In genomic region chr2:212027681-212028628, GRCh38 we compare ENCODE assay signal across 20 cellular contexts.
A peak's percentile ranks its signal among the peaks of the same experiment; 100 is the strongest.
DNase-seq lines count a peak whose midpoint lies in the region; ATAC-seq, FAIRE-seq and TF ChIP-seq lines count a peak whose summit lies in the region.
"Had no signal": no experiment of that assay in that cellular context is flagged by ENCODE, and none has a peak within 500 bp of the region (broad histone marks: within the 10 kb centered on the region; RNA-seq: fewer than 3 reads in every experiment).

No MANE protein-coding gene starts in this region.

- no peak overlapping the region for H3K4me2 ChIP-seq in neuronal stem cell (ENCODE audit: insufficient read depth, low read length, poor library complexity, severe bottlenecking)

- H4K91ac ChIP-seq in neuronal stem cell (ENCODE audit: low read depth, low read length, poor library complexity): no peak overlapping the region

- no peak overlapping the region for H3K4me3 Mint-ChIP-seq in endodermal cell
- H3K4me3 Mint-ChIP-seq: activated CD4-positive, alpha-beta T cell treated with anti-CD3 and anti-CD28 coated beads for 36 hours; activated naive CD8-positive, alpha-beta T cell treated with anti-CD3 and anti-CD28 coated beads for 36 hours; CD8-positive, alpha-beta memory T cell had no signal

- TF ChIP-seq CTCF in GM06990 (IDR thresholded peaks at IDR 0.05; ENCODE audit: insufficient read depth, low read length, poor library complexity, severe bottlenecking) (no peak), endodermal cell (conservative IDR thresholded peaks at IDR 0.05) (no peak)

- no peaks in the 10 kb centered on the region for H3K36me3 ChIP-seq in GM06990 (ENCODE audit: control insufficient read depth, insufficient read depth, low read length)
- H3K36me3 ChIP-seq in endodermal cell (ENCODE audit: control insufficient read depth, insufficient read depth, low read length): no peaks in the 10 kb centered on the region
- no peaks in the 10 kb centered on the region for H3K36me3 ChIP-seq in neuronal stem cell (replicated peaks in 1 of 2; ENCODE audit: control insufficient read depth in 2 of 2, insufficient read depth in 2 of 2, low read length in 2 of 2)
- H3K36me3 ChIP-seq in small intestine (ENCODE audit: control insufficient read depth in 2 of 2, insufficient read depth in 2 of 2, low read length in 2 of 2): no peaks in the 10 kb centered on the region
- H3K36me3 ChIP-seq: breast epithelium, left lung had no signal

- H4K8ac ChIP-seq in neuronal stem cell (ENCODE audit: low read depth, low read length): no peak overlapping the region

- H3K9me3 ChIP-seq in endodermal cell (ENCODE audit: control insufficient read depth, low read length) (no peaks in the 10 kb centered on the region), neuronal stem cell (replicated peaks in 1 of 2; ENCODE audit: control insufficient read depth in 2 of 2, insufficient read depth in 1 of 2, low read depth in 1 of 2, low read length in 2 of 2) (no peaks in the 10 kb centered on the region), small intestine (ENCODE audit: control insufficient read depth, low read depth) (no peaks in the 10 kb centered on the region)
- H3K9me3 ChIP-seq: breast epithelium, left lung had no signal

- H3K4me1 ChIP-seq in endodermal cell (ENCODE audit: control insufficient read depth, insufficient read depth, low read length) (no peaks in the 10 kb centered on the region), neuronal stem cell (ENCODE audit: control insufficient read depth in 2 of 2, insufficient read depth in 1 of 2, low read depth in 1 of 2, low read length in 2 of 2) (peaks cover 2 to 19% of the 10 kb centered on the region in 2 donors), small intestine (ENCODE audit: control insufficient read depth in 2 of 2, insufficient read depth in 1 of 2, low read depth in 1 of 2, low read length in 1 of 2) (no peaks in the 10 kb centered on the region)
- H3K4me1 ChIP-seq: breast epithelium, left lung had no signal

- no peak for FAIRE-seq in small intestine (lab: Jason Lieb, UNC)
- FAIRE-seq: H54 had no signal

- WGBS in endodermal cell (ENCODE audit: insufficient coverage in 1 of 2, insufficient read length in 1 of 2), 2 experiments: 81 to 82% methylated on average over 7 to 9 of the region's 9 CpGs
- WGBS in neuronal stem cell (ENCODE audit: extremely low coverage in 2 of 2, insufficient read length in 2 of 2, insufficient replicate concordance in 1 of 2), 2 donors: no CpG with 5 or more reads among the region's 9 CpGs
- 71 to 75% (median 75%) methylated on average over 9 of the region's 9 CpGs for WGBS in small intestine, 3 donors

- no peak overlapping the region for H2BK120ac ChIP-seq in neuronal stem cell (ENCODE audit: low read depth, low read length)

- no peak for ATAC-seq in activated naive CD4-positive, alpha-beta T cell treated with anti-CD3 and anti-CD28 coated beads, Interleukin-2, amount 50 U/mL, for 72 hours
- ATAC-seq: activated CD4-positive, alpha-beta T cell treated with anti-CD3 and anti-CD28 coated beads for 36 hours; left lung had no signal

- H3K27ac ChIP-seq in endodermal cell (ENCODE audit: low read depth, low read length): peak overlapping the region; percentile 40
- no peak overlapping the region for H3K27ac ChIP-seq in neuronal stem cell (replicated peaks; ENCODE audit: low read length)
- no peak overlapping the region for H3K27ac ChIP-seq in small intestine (ENCODE audit: low read depth in 1 of 2, low read length in 1 of 2)
- H3K27ac ChIP-seq: breast epithelium, left lung, RWPE1 had no signal

- no peak overlapping the region for H2BK15ac ChIP-seq in neuronal stem cell (ENCODE audit: low read length)

- H3K27ac Mint-ChIP-seq in endodermal cell: no peak overlapping the region
- H3K27ac Mint-ChIP-seq in activated naive CD4-positive, alpha-beta T cell treated with anti-CD3 and anti-CD28 coated beads, Interleukin-2, amount 50 U/mL, for 72 hours: no peak overlapping the region
- H3K27ac Mint-ChIP-seq: activated CD4-positive, alpha-beta T cell treated with anti-CD3 and anti-CD28 coated beads for 36 hours; activated naive CD8-positive, alpha-beta T cell treated with anti-CD3 and anti-CD28 coated beads for 36 hours; CD8-positive, alpha-beta memory T cell had no signal

- H3K4me3 ChIP-seq in GM06990 (replicated peaks; ENCODE audit: low read depth, low read length): no peak overlapping the region
- H3K4me3 ChIP-seq in endodermal cell (ENCODE audit: low read length): no peak overlapping the region
- H3K4me3 ChIP-seq in neuronal stem cell (ENCODE audit: low read length in 2 of 2): no peak overlapping the region
- no peak overlapping the region for H3K4me3 ChIP-seq in small intestine (ENCODE audit: low read depth in 1 of 2, low read length in 2 of 2)
- H3K4me3 ChIP-seq: breast epithelium, left lung had no signal

- H3K9me3 Mint-ChIP-seq in endodermal cell: no peaks in the 10 kb centered on the region
- H3K9me3 Mint-ChIP-seq in activated naive CD4-positive, alpha-beta T cell treated with anti-CD3 and anti-CD28 coated beads, Interleukin-2, amount 50 U/mL, for 72 hours: peaks cover 0 to 7% of the 10 kb centered on the region in 2 donors

- H2BK5ac ChIP-seq in neuronal stem cell (ENCODE audit: low read length): no peak overlapping the region

- H3K9ac ChIP-seq in endodermal cell (ENCODE audit: extremely low read depth, low read length, poor library complexity, severe bottlenecking) (no peak overlapping the region), neuronal stem cell (ENCODE audit: low read depth, low read length, poor library complexity) (no peak overlapping the region)

- no peaks in the 10 kb centered on the region for H3K36me3 Mint-ChIP-seq in endodermal cell (ENCODE audit: low read depth)
- no peaks in the 10 kb centered on the region for H3K36me3 Mint-ChIP-seq in activated naive CD4-positive, alpha-beta T cell treated with anti-CD3 and anti-CD28 coated beads, Interleukin-2, amount 50 U/mL, for 72 hours
- H3K36me3 Mint-ChIP-seq: activated naive CD8-positive, alpha-beta T cell treated with anti-CD3 and anti-CD28 coated beads for 36 hours; CD8-positive, alpha-beta memory T cell had no signal

- H3K79me1 ChIP-seq in neuronal stem cell (ENCODE audit: low read depth, low read length): no peaks in the 10 kb centered on the region

- H3K4ac ChIP-seq in neuronal stem cell (ENCODE audit: low read length): no peak overlapping the region

- H2AFZ ChIP-seq in neuronal stem cell (ENCODE audit: low read length): peak overlapping the region; percentile 11

- H3K18ac ChIP-seq in neuronal stem cell (ENCODE audit: low read length): no peak overlapping the region

- H3K14ac ChIP-seq in neuronal stem cell (ENCODE audit: low read length): no peak overlapping the region

- no peaks in the 10 kb centered on the region for H3K27me3 Mint-ChIP-seq in endodermal cell (ENCODE audit: insufficient read depth)
- H3K27me3 Mint-ChIP-seq: activated CD4-positive, alpha-beta T cell treated with anti-CD3 and anti-CD28 coated beads for 36 hours; activated naive CD8-positive, alpha-beta T cell treated with anti-CD3 and anti-CD28 coated beads for 36 hours; CD8-positive, alpha-beta memory T cell had no signal

- peak; percentile 20 for DNase-seq in GM06990 (ENCODE audit: extremely low read depth, insufficient read length)
- peak; percentile 40 for DNase-seq in NCI-H69 (lab: John Stamatoyannopoulos, UW)
- no peak for DNase-seq in endodermal cell
- no peak for DNase-seq in neuronal stem cell (ENCODE audit: low spot score)
- DNase-seq in NCI-H345 (lab: John Stamatoyannopoulos, UW): no peak
- DNase-seq in activated naive CD4-positive, alpha-beta T cell treated with anti-CD3 and anti-CD28 coated beads, Interleukin-2, amount 50 U/mL, for 72 hours (ENCODE audit: low spot score in 2 of 2): no peak
- no peak for DNase-seq in small intestine
- no peak for DNase-seq in mesenteric fat pad (ENCODE audit: low spot score)
- DNase-seq: activated CD4-positive, alpha-beta T cell treated with anti-CD3 and anti-CD28 coated beads for 36 hours; activated naive CD8-positive, alpha-beta T cell treated with anti-CD3 and anti-CD28 coated beads for 36 hours; CD8-positive, alpha-beta memory T cell; DMS79; left lung; NCI-H1694; NCI-H2227 treated with DMSO at 0.1 percent for 48 hours; NK-92 treated with Interleukin-12 subunit alpha and Interleukin-12 subunit beta, amount 100 ng/mL, for 24 hours; SW 1271 had no signal

- peaks cover 9% of the 10 kb centered on the region for H3K4me1 Mint-ChIP-seq in endodermal cell
- H3K4me1 Mint-ChIP-seq: activated CD4-positive, alpha-beta T cell treated with anti-CD3 and anti-CD28 coated beads for 36 hours; activated naive CD8-positive, alpha-beta T cell treated with anti-CD3 and anti-CD28 coated beads for 36 hours; CD8-positive, alpha-beta memory T cell had no signal

- no peak overlapping the region for H2BK12ac ChIP-seq in neuronal stem cell (ENCODE audit: low read length)

- H2AK5ac ChIP-seq in neuronal stem cell (ENCODE audit: low read depth, low read length): no peak overlapping the region

- H3K27me3 ChIP-seq in GM06990 (replicated peaks; ENCODE audit: control insufficient read depth, insufficient read depth, low read length): no peaks in the 10 kb centered on the region
- no peaks in the 10 kb centered on the region for H3K27me3 ChIP-seq in endodermal cell (ENCODE audit: control insufficient read depth, insufficient read depth, low read length, poor library complexity, severe bottlenecking)
- no peaks in the 10 kb centered on the region for H3K27me3 ChIP-seq in neuronal stem cell (ENCODE audit: control insufficient read depth in 3 of 3, insufficient read depth in 3 of 3, low read depth in 1 of 3, low read length in 3 of 3)
- no peaks in the 10 kb centered on the region for H3K27me3 ChIP-seq in small intestine (ENCODE audit: control insufficient read depth in 2 of 2, insufficient read depth in 2 of 2, low read length in 2 of 2)
- H3K27me3 ChIP-seq: breast epithelium, left lung had no signal

- no peak overlapping the region for H3K23ac ChIP-seq in neuronal stem cell (ENCODE audit: low read depth, low read length, poor library complexity)

Comparison
In these comparisons a context has a peak if more than half of its experiments do, and no peak if none do; other contexts are left out.
1. DNase-seq: peak in GM06990 (single experiment) and NCI-H69 (single experiment); none in endodermal cell (single experiment), neuronal stem cell (single experiment), NCI-H345 (single experiment), activated naive CD4-positive, alpha-beta T cell treated with anti-CD3 and anti-CD28 coated beads, Interleukin-2, amount 50 U/mL, for 72 hours (0 of 2), small intestine (single experiment) and mesenteric fat pad (single experiment).